Comparison of ENCODE assay signal across 26 cellular contexts in the genomic region with DNA sequence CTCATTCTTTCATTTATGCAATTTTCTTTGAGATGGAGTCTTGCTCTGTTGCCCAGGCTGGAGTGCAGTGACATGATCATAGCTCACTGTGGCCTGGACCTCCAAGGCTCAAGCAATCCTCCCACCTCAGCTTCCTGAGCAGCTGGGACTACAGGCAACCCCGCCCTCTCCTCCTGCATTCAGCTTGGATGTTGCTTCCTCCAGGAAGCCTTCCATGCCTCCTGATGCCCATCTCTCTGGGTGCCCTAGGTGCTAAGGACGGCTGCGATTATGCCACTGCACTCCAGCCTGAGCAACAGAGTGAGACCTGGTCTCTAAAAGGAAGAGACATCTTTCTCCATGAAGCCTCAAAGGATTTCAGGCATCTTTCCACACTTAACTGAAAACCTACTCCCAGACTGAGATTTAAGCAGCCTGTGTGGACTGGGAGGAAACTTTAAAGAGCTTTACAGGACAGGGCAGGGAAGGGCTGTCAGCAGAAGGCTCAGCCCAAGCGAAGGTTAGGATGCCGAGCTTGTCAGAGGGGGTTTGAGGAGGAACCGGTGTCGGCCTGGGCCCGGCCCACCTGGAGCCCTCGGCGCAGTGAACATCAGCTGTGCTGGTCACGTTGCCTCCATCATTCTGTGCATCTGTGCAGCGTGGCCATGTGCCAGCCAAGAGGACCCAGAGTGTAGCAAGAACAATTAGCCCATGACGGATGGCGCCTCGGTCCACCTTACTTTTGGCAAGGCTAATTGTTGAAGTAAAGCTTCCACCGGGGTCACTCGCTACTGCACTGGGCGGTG.
"Had no signal": no experiment of that assay in that cellular context is flagged by ENCODE, and none has a peak within 500 bp of the region (broad histone marks: within the 10 kb centered on the region; RNA-seq: fewer than 3 reads in every experiment).

No MANE protein-coding gene starts in this region.

- H3K9ac ChIP-seq: parathyroid adenoma had no signal

- H3K36me3 Mint-ChIP-seq: activated naive CD4-positive, alpha-beta T cell treated with anti-CD3 and anti-CD28 coated beads, Interleukin-2, amount 10 ng/mL, durations not matched to agents 7 days and 5 days; activated naive CD8-positive, alpha-beta T cell treated with anti-CD3 and anti-CD28 coated beads, Interleukin-2, amount 10 ng/mL, durations not matched to agents 7 days and 5 days; natural killer cell treated with Interleukin-12 subunit alpha and Interleukin-12 subunit beta and Interleukin-15 and Interleukin-18, amount 100 ng/mL, for 72 hours had no signal

- H3K36me3 ChIP-seq: ascending aorta, brain microvascular endothelial cell, gastroesophageal sphincter, sigmoid colon, thoracic aorta had no signal

- H3K4me3 ChIP-seq: ascending aorta, coronary artery, dorsolateral prefrontal cortex, gastroesophageal sphincter, mucosa of descending colon, psoas muscle, sigmoid colon, thoracic aorta had no signal

- H3K27me3 Mint-ChIP-seq: activated CD4-positive, alpha-beta memory T cell treated with anti-CD3 and anti-CD28 coated beads, Interleukin-2, amount 10 ng/mL, durations not matched to agents 7 days and 5 days; activated naive CD4-positive, alpha-beta T cell treated with anti-CD3 and anti-CD28 coated beads, Interleukin-2, amount 10 ng/mL, durations not matched to agents 7 days and 5 days; activated T-cell treated with anti-CD3 and anti-CD28 coated beads, Interleukin-2, amount 50 U/mL, for 24 hours; natural killer cell treated with Interleukin-12 subunit alpha and Interleukin-12 subunit beta and Interleukin-15 and Interleukin-18, amount 100 ng/mL, for 72 hours; stimulated activated naive CD8-positive, alpha-beta T cell treated with anti-CD3 and anti-CD28 coated beads, Interleukin-15, Interleukin-2, amounts not matched to agents 100 ng/mL and 50 ng/mL, for 24 hours had no signal

- H3K27ac Mint-ChIP-seq: activated CD4-positive, alpha-beta memory T cell treated with anti-CD3 and anti-CD28 coated beads, Interleukin-2, amount 10 ng/mL, durations not matched to agents 7 days and 5 days; activated naive CD4-positive, alpha-beta T cell treated with anti-CD3 and anti-CD28 coated beads, Interleukin-2, amount 10 ng/mL, durations not matched to agents 7 days and 5 days; activated naive CD8-positive, alpha-beta T cell treated with anti-CD3 and anti-CD28 coated beads, Interleukin-2, amount 10 ng/mL, durations not matched to agents 7 days and 5 days; activated T-cell treated with anti-CD3 and anti-CD28 coated beads, Interleukin-2, amount 50 U/mL, for 24 hours; natural killer cell treated with Interleukin-12 subunit alpha and Interleukin-12 subunit beta and Interleukin-15 and Interleukin-18, amount 100 ng/mL, for 72 hours; stimulated activated effector memory CD8-positive, alpha-beta T cell treated with anti-CD3 and anti-CD28 coated beads, Interleukin-12 subunit alpha, Interleukin-12 subunit beta, amount 100 ng/mL, for 72 hours; stimulated activated naive CD8-positive, alpha-beta T cell treated with anti-CD3 and anti-CD28 coated beads, Interleukin-15, Interleukin-2, amounts not matched to agents 100 ng/mL and 50 ng/mL, for 24 hours had no signal

- H3K9me3 ChIP-seq: ascending aorta, gastroesophageal sphincter, mucosa of descending colon, psoas muscle, sigmoid colon, thoracic aorta had no signal

- H3K4me1 ChIP-seq: ascending aorta, gastroesophageal sphincter, parathyroid adenoma, psoas muscle, sigmoid colon had no signal

- H3K27me3 ChIP-seq: ascending aorta, brain microvascular endothelial cell, dorsolateral prefrontal cortex, gastroesophageal sphincter, sigmoid colon had no signal

- H3K4me3 Mint-ChIP-seq: activated CD4-positive, alpha-beta memory T cell treated with anti-CD3 and anti-CD28 coated beads, Interleukin-2, amount 10 ng/mL, durations not matched to agents 7 days and 5 days; activated naive CD4-positive, alpha-beta T cell treated with anti-CD3 and anti-CD28 coated beads, Interleukin-2, amount 10 ng/mL, durations not matched to agents 7 days and 5 days; activated naive CD8-positive, alpha-beta T cell treated with anti-CD3 and anti-CD28 coated beads, Interleukin-2, amount 10 ng/mL, durations not matched to agents 7 days and 5 days; activated T-cell treated with anti-CD3 and anti-CD28 coated beads, Interleukin-2, amount 50 U/mL, for 24 hours; natural killer cell treated with Interleukin-12 subunit alpha and Interleukin-12 subunit beta and Interleukin-15 and Interleukin-18, amount 100 ng/mL, for 72 hours; stimulated activated effector memory CD8-positive, alpha-beta T cell treated with anti-CD3 and anti-CD28 coated beads, Interleukin-12 subunit alpha, Interleukin-12 subunit beta, amount 100 ng/mL, for 72 hours; stimulated activated naive CD8-positive, alpha-beta T cell treated with anti-CD3 and anti-CD28 coated beads, Interleukin-15, Interleukin-2, amounts not matched to agents 100 ng/mL and 50 ng/mL, for 24 hours had no signal

- H3K4me1 Mint-ChIP-seq: activated CD4-positive, alpha-beta memory T cell treated with anti-CD3 and anti-CD28 coated beads, Interleukin-2, amount 10 ng/mL, durations not matched to agents 7 days and 5 days; activated naive CD4-positive, alpha-beta T cell treated with anti-CD3 and anti-CD28 coated beads, Interleukin-2, amount 10 ng/mL, durations not matched to agents 7 days and 5 days; activated naive CD8-positive, alpha-beta T cell treated with anti-CD3 and anti-CD28 coated beads, Interleukin-2, amount 10 ng/mL, durations not matched to agents 7 days and 5 days had no signal

- DNase-seq: activated CD4-positive, alpha-beta memory T cell treated with anti-CD3 and anti-CD28 coated beads, Interleukin-2, amount 10 ng/mL, durations not matched to agents 7 days and 5 days; activated CD4-positive, alpha-beta T cell treated with anti-CD3 and anti-CD28 coated beads for 48 hours; activated CD8-positive, alpha-beta memory T cell treated with anti-CD3 and anti-CD28 coated beads, Interleukin-2, amount 50 U/mL, for 48 hours; activated gamma-delta T cell; activated naive CD4-positive, alpha-beta T cell treated with anti-CD3 and anti-CD28 coated beads, Interleukin-2, amount 10 ng/mL, durations not matched to agents 7 days and 5 days; activated naive CD8-positive, alpha-beta T cell treated with anti-CD3 and anti-CD28 coated beads, Interleukin-2, amount 10 ng/mL, durations not matched to agents 7 days and 5 days; activated T-cell treated with anti-CD3 and anti-CD28 coated beads, Interleukin-2, amount 50 U/mL, for 24 hours; brain microvascular endothelial cell; effector memory CD4-positive, alpha-beta T cell; hippocampal formation; left cardiac atrium; left ventricle myocardium superior; mucosa of descending colon; psoas muscle; sigmoid colon; small intestine; stimulated activated CD4-positive, alpha-beta T cell treated with anti-CD3 and anti-CD28 coated beads, Interleukin-4, amount 100 ng/mL, for 24 hours had no signal

- H3K9me3 Mint-ChIP-seq: activated CD4-positive, alpha-beta memory T cell treated with anti-CD3 and anti-CD28 coated beads, Interleukin-2, amount 10 ng/mL, durations not matched to agents 7 days and 5 days; activated naive CD4-positive, alpha-beta T cell treated with anti-CD3 and anti-CD28 coated beads, Interleukin-2, amount 10 ng/mL, durations not matched to agents 7 days and 5 days; activated naive CD8-positive, alpha-beta T cell treated with anti-CD3 and anti-CD28 coated beads, Interleukin-2, amount 10 ng/mL, durations not matched to agents 7 days and 5 days; activated T-cell treated with anti-CD3 and anti-CD28 coated beads, Interleukin-2, amount 50 U/mL, for 24 hours; natural killer cell treated with Interleukin-12 subunit alpha and Interleukin-12 subunit beta and Interleukin-15 and Interleukin-18, amount 100 ng/mL, for 72 hours; stimulated activated effector memory CD8-positive, alpha-beta T cell treated with anti-CD3 and anti-CD28 coated beads, Interleukin-12 subunit alpha, Interleukin-12 subunit beta, amount 100 ng/mL, for 72 hours; stimulated activated naive CD8-positive, alpha-beta T cell treated with anti-CD3 and anti-CD28 coated beads, Interleukin-15, Interleukin-2, amounts not matched to agents 100 ng/mL and 50 ng/mL, for 24 hours had no signal
